ENCODE assay signal across 22 cellular contexts in genomic region chr1:55605155-55605554, GRCh38.
"Had no signal": no experiment of that assay in that cellular context is flagged by ENCODE, and none has a peak within 500 bp of the region (broad histone marks: within the 10 kb centered on the region; RNA-seq: fewer than 3 reads in every experiment).

No MANE protein-coding gene starts in this region.

- H3K36me3 ChIP-seq: colonic mucosa, esophagus muscularis mucosa, gastrocnemius medialis, neural progenitor cell, pancreas, right lobe of liver, spleen had no signal

- H3K4me3 ChIP-seq: colonic mucosa, esophagus muscularis mucosa, gastrocnemius medialis, neural progenitor cell, pancreas, right lobe of liver, spleen had no signal

- H3K4me3 Mint-ChIP-seq: natural killer cell treated with Interleukin-12 subunit alpha and Interleukin-12 subunit beta and Interleukin-15 and Interleukin-18, amount 100 ng/mL, for 72 hours; neural progenitor cell; stimulated activated memory B cell treated with anti-CD40 and anti-IgM and Interleukin-4, amounts not matched to agents 10 μg/mL and 1 μg/mL and 100 μg/mL, for 72 hours; stimulated activated naive CD8-positive, alpha-beta T cell treated with anti-CD3 and anti-CD28 coated beads, Interleukin-15, Interleukin-2, amounts not matched to agents 100 ng/mL and 50 ng/mL, for 24 hours; type B pancreatic cell had no signal

- H3K27me3 Mint-ChIP-seq: type B pancreatic cell had no signal

- H3K27ac ChIP-seq: colonic mucosa, epithelial cell of prostate, neural progenitor cell, pancreas, right lobe of liver, spleen had no signal

- H3K9me3 ChIP-seq: colonic mucosa, esophagus muscularis mucosa, pancreas, right lobe of liver had no signal

- H3K4me1 Mint-ChIP-seq: neural progenitor cell; stimulated activated memory B cell treated with anti-CD40 and anti-IgM and Interleukin-4, amounts not matched to agents 10 μg/mL and 1 μg/mL and 100 μg/mL, for 72 hours had no signal

- H3K9ac ChIP-seq: neural progenitor cell had no signal

- DNase-seq: caudate nucleus; colonic mucosa; effector CD4-positive, alpha-beta T cell; gastrocnemius medialis; hippocampal formation; left colon; mammary epithelial cell; nucleus accumbens; pancreas; right lobe of liver; spleen; stimulated activated CD4-positive, alpha-beta T cell treated with anti-CD3 and anti-CD28 coated beads, Interleukin-15, amount 100 ng/mL, for 24 hours; stimulated activated CD4-positive, alpha-beta T cell treated with anti-CD3 and anti-CD28 coated beads, Interleukin-1b, Interleukin-23, amount 100 ng/mL, for 48 hours; stimulated activated CD4-positive, alpha-beta T cell treated with anti-CD3 and anti-CD28 coated beads, Interleukin-4, amount 100 ng/mL, for 24 hours had no signal

- H3K9me3 Mint-ChIP-seq: natural killer cell treated with Interleukin-12 subunit alpha and Interleukin-12 subunit beta and Interleukin-15 and Interleukin-18, amount 100 ng/mL, for 72 hours; stimulated activated naive CD8-positive, alpha-beta T cell treated with anti-CD3 and anti-CD28 coated beads, Interleukin-15, Interleukin-2, amounts not matched to agents 100 ng/mL and 50 ng/mL, for 24 hours had no signal

- H3K27ac Mint-ChIP-seq: natural killer cell treated with Interleukin-12 subunit alpha and Interleukin-12 subunit beta and Interleukin-15 and Interleukin-18, amount 100 ng/mL, for 72 hours; neural progenitor cell; progenitor cell of endocrine pancreas; stimulated activated memory B cell treated with anti-CD40 and anti-IgM and Interleukin-4, amounts not matched to agents 10 μg/mL and 1 μg/mL and 100 μg/mL, for 72 hours; stimulated activated naive CD8-positive, alpha-beta T cell treated with anti-CD3 and anti-CD28 coated beads, Interleukin-15, Interleukin-2, amounts not matched to agents 100 ng/mL and 50 ng/mL, for 24 hours; type B pancreatic cell had no signal

- H3K27me3 ChIP-seq: colonic mucosa, esophagus muscularis mucosa, gastrocnemius medialis, neural progenitor cell, pancreas, right lobe of liver had no signal

- ATAC-seq: left colon; natural killer cell treated with Interleukin-12 subunit alpha and Interleukin-12 subunit beta and Interleukin-15 and Interleukin-18, amount 100 ng/mL, for 72 hours; pancreas; right lobe of liver; stimulated activated memory B cell treated with anti-CD40 and anti-IgM and Interleukin-4, amounts not matched to agents 10 μg/mL and 1 μg/mL and 100 μg/mL, for 72 hours had no signal

- H3K36me3 Mint-ChIP-seq: natural killer cell treated with Interleukin-12 subunit alpha and Interleukin-12 subunit beta and Interleukin-15 and Interleukin-18, amount 100 ng/mL, for 72 hours; stimulated activated memory B cell treated with anti-CD40 and anti-IgM and Interleukin-4, amounts not matched to agents 10 μg/mL and 1 μg/mL and 100 μg/mL, for 72 hours; type B pancreatic cell had no signal

- H3K4me1 ChIP-seq: colonic mucosa, esophagus muscularis mucosa, gastrocnemius medialis, neural progenitor cell, pancreas, right lobe of liver, spleen had no signal
